1 cellular context compared by ENCODE assay signal in the genomic region with DNA sequence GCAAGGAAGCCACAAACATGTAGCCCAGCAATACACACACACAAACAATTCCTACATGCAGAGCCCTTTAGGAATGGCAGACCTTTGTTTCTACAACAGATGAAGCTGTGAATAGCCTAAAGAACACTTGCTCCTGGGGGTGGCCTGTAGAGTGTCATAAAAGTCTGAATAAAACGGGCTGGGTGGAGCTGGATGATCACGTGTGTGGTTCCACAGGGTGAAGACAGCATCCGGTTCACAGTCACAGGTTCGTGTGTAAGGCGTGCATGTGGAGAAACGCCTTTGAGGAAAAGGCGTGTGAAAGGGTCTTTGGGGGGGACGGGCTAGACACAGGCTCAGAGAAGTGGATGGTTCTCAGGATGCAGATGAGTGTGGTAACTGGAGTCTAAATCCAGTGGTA.
TF ChIP-seq lines count a peak whose summit lies in the region.

No MANE protein-coding gene starts in this region.

TF ChIP-seq in SK-N-SH treated with all-trans-retinoic acid at 6 μM for 48 hours, 23 proteins besides CTCF, POLR2A, EP300 and RAD21 (continued from another document):
- TF ChIP-seq, protein P1, sequence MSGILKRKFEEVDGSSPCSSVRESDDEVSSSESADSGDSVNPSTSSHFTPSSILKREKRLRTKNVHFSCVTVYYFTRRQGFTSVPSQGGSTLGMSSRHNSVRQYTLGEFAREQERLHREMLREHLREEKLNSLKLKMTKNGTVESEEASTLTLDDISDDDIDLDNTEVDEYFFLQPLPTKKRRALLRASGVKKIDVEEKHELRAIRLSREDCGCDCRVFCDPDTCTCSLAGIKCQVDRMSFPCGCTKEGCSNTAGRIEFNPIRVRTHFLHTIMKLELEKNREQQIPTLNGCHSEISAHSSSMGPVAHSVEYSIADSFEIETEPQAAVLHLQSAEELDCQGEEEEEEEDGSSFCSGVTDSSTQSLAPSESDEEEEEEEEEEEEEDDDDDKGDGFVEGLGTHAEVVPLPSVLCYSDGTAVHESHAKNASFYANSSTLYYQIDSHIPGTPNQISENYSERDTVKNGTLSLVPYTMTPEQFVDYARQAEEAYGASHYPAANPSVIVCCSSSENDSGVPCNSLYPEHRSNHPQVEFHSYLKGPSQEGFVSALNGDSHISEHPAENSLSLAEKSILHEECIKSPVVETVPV (CRISPR knock-in tag; IDR thresholded peaks at IDR 0.05) = no peak
- TF ChIP-seq PPARA (CRISPR knock-in tag; IDR thresholded peaks at IDR 0.05; ENCODE audit: borderline replicate concordance) (no peak), GLIS3 (CRISPR knock-in tag; IDR thresholded peaks at IDR 0.05) (no peak), RARB (CRISPR knock-in tag; IDR thresholded peaks at IDR 0.05) (no peak), TSHZ2 (CRISPR knock-in tag; IDR thresholded peaks at IDR 0.05) (no peak), ARNTL (CRISPR knock-in tag; IDR thresholded peaks at IDR 0.05; ENCODE audit: borderline replicate concordance, low read depth) (no peak), TOX (CRISPR knock-in tag; IDR thresholded peaks at IDR 0.05; ENCODE audit: borderline replicate concordance) (no peak), ESRRG (CRISPR knock-in tag; IDR thresholded peaks at IDR 0.05) (no peak), SNAI2 (CRISPR knock-in tag; IDR thresholded peaks at IDR 0.05) (no peak)
